Comparison of ENCODE assay signal across 11 cellular contexts in genomic region chrX:49198540-49199314, GRCh38. TPM values are rescaled to one million over a fixed set of nuclear protein-coding genes. Genes with fewer than 3 reads are reported as not detected.
DNase-seq lines count a peak whose midpoint lies in the region; ATAC-seq, FAIRE-seq and TF ChIP-seq lines count a peak whose summit lies in the region.
"Had no signal": no experiment of that assay in that cellular context is flagged by ENCODE, and none has a peak within 500 bp of the region (broad histone marks: within the 10 kb centered on the region; RNA-seq: fewer than 3 reads in every experiment).

No MANE protein-coding gene starts in this region.

- peak overlapping the region; percentile 65 for H3K4me3 Mint-ChIP-seq in natural killer cell treated with Interleukin-12 subunit alpha and Interleukin-12 subunit beta and Interleukin-15 and Interleukin-18, amount 100 ng/mL, for 72 hours
- no peak overlapping the region for H3K4me3 Mint-ChIP-seq in natural killer cell

- no peak for TF ChIP-seq CTCF in natural killer cell (IDR thresholded peaks at IDR 0.05)
- no peak for TF ChIP-seq CTCF in bronchial epithelial cell (IDR thresholded peaks at IDR 0.05; ENCODE audit: insufficient read depth, low read length, severe bottlenecking)

- no peak for DNase-seq in natural killer cell treated with Interleukin-12 subunit alpha and Interleukin-12 subunit beta and Interleukin-15 and Interleukin-18, amount 100 ng/mL, for 72 hours (ENCODE audit: low spot score)
- DNase-seq in natural killer cell, result no peak
- peak; percentile 9 for DNase-seq in bronchial epithelial cell (ENCODE audit: low read depth)
- DNase-seq in NOMO-1 treated with DMSO at 0.1 percent for 48 hours (lab: John Stamatoyannopoulos, UW; ENCODE audit: unreplicated experiment), result no peak
- no peak for DNase-seq in putamen (ENCODE audit: low spot score)
- DNase-seq: NCI-H187, T-helper 9 cell had no signal

- no peak for FAIRE-seq in bronchial epithelial cell (lab: Jason Lieb, UNC)

- no peak overlapping the region for H3K27ac Mint-ChIP-seq in natural killer cell treated with Interleukin-12 subunit alpha and Interleukin-12 subunit beta and Interleukin-15 and Interleukin-18, amount 100 ng/mL, for 72 hours
- no peak overlapping the region for H3K27ac Mint-ChIP-seq in natural killer cell

- H3K36me3 ChIP-seq in bronchial epithelial cell (ENCODE audit: control insufficient read depth, insufficient read depth, low read length), result no peaks in the 10 kb centered on the region

- ATAC-seq in natural killer cell treated with Interleukin-12 subunit alpha and Interleukin-12 subunit beta and Interleukin-15 and Interleukin-18, amount 100 ng/mL, for 72 hours, result no peak
- no peak for ATAC-seq in natural killer cell

- H3K4me1 Mint-ChIP-seq in natural killer cell treated with Interleukin-12 subunit alpha and Interleukin-12 subunit beta and Interleukin-15 and Interleukin-18, amount 100 ng/mL, for 72 hours (ENCODE audit: low read depth in 2 of 2), result peaks cover 17% of the 10 kb centered on the region in 2 donors
- peaks cover 0 to 19% of the 10 kb centered on the region in 2 donors for H3K4me1 Mint-ChIP-seq in natural killer cell

- H3K4me3 ChIP-seq in bronchial epithelial cell (ENCODE audit: low read depth, low read length), result no peak overlapping the region

- no peaks in the 10 kb centered on the region for H3K9me3 Mint-ChIP-seq in natural killer cell treated with Interleukin-12 subunit alpha and Interleukin-12 subunit beta and Interleukin-15 and Interleukin-18, amount 100 ng/mL, for 72 hours
- H3K9me3 Mint-ChIP-seq in natural killer cell, result no peaks in the 10 kb centered on the region
- H3K9me3 Mint-ChIP-seq: IgD-negative memory B cell had no signal

- H3K27ac ChIP-seq in temporal lobe (ENCODE audit: low read depth, low read length), result peak overlapping the region; percentile 45
- H3K27ac ChIP-seq: C4-2B had no signal

- intact Hi-C loops in natural killer cell (cut with micrococcal nuclease), result no loop called here

- H3K27me3 Mint-ChIP-seq in natural killer cell treated with Interleukin-12 subunit alpha and Interleukin-12 subunit beta and Interleukin-15 and Interleukin-18, amount 100 ng/mL, for 72 hours, result peaks cover 9 to 10% of the 10 kb centered on the region in 2 donors
- H3K27me3 Mint-ChIP-seq in natural killer cell (ENCODE audit: low read depth in 2 of 2), result no peaks in the 10 kb centered on the region
- H3K27me3 Mint-ChIP-seq: IgD-negative memory B cell had no signal

- H3K36me3 Mint-ChIP-seq in natural killer cell treated with Interleukin-12 subunit alpha and Interleukin-12 subunit beta and Interleukin-15 and Interleukin-18, amount 100 ng/mL, for 72 hours, result no peaks in the 10 kb centered on the region
- no peaks in the 10 kb centered on the region for H3K36me3 Mint-ChIP-seq in natural killer cell

- H3K27me3 ChIP-seq in bronchial epithelial cell (ENCODE audit: control insufficient read depth, insufficient read depth, low read length), result no peaks in the 10 kb centered on the region

RNA-seq across cellular contexts. Expression of gene SYP, which starts 1.3 kb away (rescaled TPM):
- 1 to 10 TPM in 1 of 2 donors, under 1 TPM in 1; 0.84 to 1.7 TPM for total RNA-seq in natural killer cell treated with Interleukin-12 subunit alpha and Interleukin-12 subunit beta and Interleukin-15 and Interleukin-18, amount 100 ng/mL, for 72 hours
- total RNA-seq in natural killer cell (1 to 10 TPM in 1 of 3 donors, under 1 TPM in 2; 0.36 to 1.0 (median 0.80) TPM), bronchial epithelial cell (under 0.01 TPM in 2 replicates), temporal lobe (107 TPM)

RNA-seq across cellular contexts. Expression of gene PRICKLE3, which starts 12.6 kb away (rescaled TPM):
- total RNA-seq in natural killer cell treated with Interleukin-12 subunit alpha and Interleukin-12 subunit beta and Interleukin-15 and Interleukin-18, amount 100 ng/mL, for 72 hours, result 10 to 100 TPM; 13.1 to 16.0 TPM
- 1 to 10 TPM; 6.2 to 7.9 (median 6.3) TPM for total RNA-seq in natural killer cell
- 12.1 and 13.4 TPM in 2 replicates for total RNA-seq in bronchial epithelial cell
- total RNA-seq in temporal lobe, result 0.74 TPM

RNA-seq across cellular contexts. Expression of gene PLP2, which starts 27.0 kb away (rescaled TPM):
- 10 to 100 TPM; 50.6 to 54.0 TPM for total RNA-seq in natural killer cell treated with Interleukin-12 subunit alpha and Interleukin-12 subunit beta and Interleukin-15 and Interleukin-18, amount 100 ng/mL, for 72 hours
- total RNA-seq in natural killer cell (10 to 100 TPM; 29.3 to 69.7 (median 34.8) TPM), bronchial epithelial cell (16.8 and 20.4 TPM in 2 replicates), temporal lobe (1.2 TPM)

RNA-seq across cellular contexts. Expression of gene CACNA1F, which starts 34.4 kb away (rescaled TPM):
- under 1 TPM in 1 of 2 donors, not detected in 1; 0.14 TPM for total RNA-seq in natural killer cell treated with Interleukin-12 subunit alpha and Interleukin-12 subunit beta and Interleukin-15 and Interleukin-18, amount 100 ng/mL, for 72 hours
- total RNA-seq in natural killer cell (1 to 10 TPM in 1 of 3 donors, under 1 TPM in 2; 0.48 to 1.1 (median 0.66) TPM), bronchial epithelial cell (under 0.01 TPM in 2 replicates), temporal lobe (not detected)
- total RNA-seq: kidney epithelial cell had no signal

RNA-seq across cellular contexts. Expression of gene MAGIX, which starts 36.2 kb away (rescaled TPM):
- total RNA-seq in natural killer cell treated with Interleukin-12 subunit alpha and Interleukin-12 subunit beta and Interleukin-15 and Interleukin-18, amount 100 ng/mL, for 72 hours, result 1 to 10 TPM; 1.2 to 1.3 TPM
- total RNA-seq in natural killer cell (1 to 10 TPM in 2 of 3 donors, under 1 TPM in 1; 1.00 to 1.7 (median 1.2) TPM), bronchial epithelial cell (3.7 and 4.6 TPM in 2 replicates), temporal lobe (1.5 TPM)

Comparison
In these comparisons a context has a peak if more than half of its experiments do, and no peak if none do; other contexts are left out.
1. RNA of gene SYP, which starts 1.3 kb away (total RNA-seq): 107 TPM in temporal lobe (single experiment); 0.84 to 1.7 TPM in natural killer cell treated with Interleukin-12 subunit alpha and Interleukin-12 subunit beta and Interleukin-15 and Interleukin-18, amount 100 ng/mL, for 72 hours, 0.36 to 1.0 TPM in natural killer cell and under 0.01 TPM in bronchial epithelial cell; every median in the first group is over 10 times any median in the second.